8 cellular contexts compared by ENCODE assay signal in genomic region chr1:150578278-150579109, GRCh38. TPM values are rescaled to one million over a fixed set of nuclear protein-coding genes. Genes with fewer than 3 reads are reported as not detected.
A peak's percentile ranks its signal among the peaks of the same experiment; 100 is the strongest.
DNase-seq lines count a peak whose midpoint lies in the region; FAIRE-seq and TF ChIP-seq lines count a peak whose summit lies in the region.

No MANE protein-coding gene starts in this region.

- TF ChIP-seq CTCF in A673 (conservative IDR thresholded peaks at IDR 0.05; ENCODE audit: low read depth, low read length): no peak
- no peak for TF ChIP-seq CTCF in endodermal cell (conservative IDR thresholded peaks at IDR 0.05)
- TF ChIP-seq CTCF in mesothelial cell of epicardium (IDR thresholded peaks at IDR 0.05; ENCODE audit: unreplicated experiment): no peak
- TF ChIP-seq CTCF in GM13977 (IDR thresholded peaks at IDR 0.05; ENCODE audit: extremely low read depth, insufficient read depth, missing control alignments): no peak

- H3K27me3 Mint-ChIP-seq in endodermal cell (ENCODE audit: insufficient read depth) (no peaks in the 10 kb centered on the region), mesothelial cell of epicardium (ENCODE audit: low read depth) (no peaks in the 10 kb centered on the region)

- 0 to 1% methylated on average over 33 to 49 of the region's 49 CpGs for WGBS in endodermal cell (ENCODE audit: insufficient coverage in 1 of 2, insufficient read length in 1 of 2), 2 experiments

- in situ Hi-C loops in GM13977 (cut with MboI; ENCODE audit: low pct_unique_long_range_greater_than_20kb, low sequenced_read_pairs, unreplicated experiment): no loop called here

- BruUV-seq in A673 (replicated peaks; lab: Mats Ljungman, UMichigan): no TSS peak

- H3K27ac Mint-ChIP-seq in endodermal cell (peak overlapping the region; percentile 100), mesothelial cell of epicardium (peak overlapping the region; percentile 98)

- POLR2A ChIA-PET in A673 (lab: Charles Lee; ENCODE audit: low non-redundant PET): interaction anchor here (0.6 to 1.7 kb wide), 7 partner anchors 31 to 665 kb away, joined by 3 to 13 read pairs (median 3); partner anchors contain the start of gene ENSA

- peak overlapping the region; percentile 98 for H3K4me3 Mint-ChIP-seq in endodermal cell
- H3K4me3 Mint-ChIP-seq in mesothelial cell of epicardium: peak overlapping the region; percentile 98

- intact Hi-C loops in A673 (cut with micrococcal nuclease; ENCODE audit: unreplicated experiment): loop anchor here (2.0 kb wide), 2 partner anchors 42 to 50 kb away; partner anchors contain the start of gene ENSA

- H3K4me3 ChIP-seq in A673 (ENCODE audit: low read depth, low read length, poor library complexity, severe bottlenecking) (peak overlapping the region; percentile 90), endodermal cell (ENCODE audit: low read length) (peak overlapping the region; percentile 92)

- H3K4me1 Mint-ChIP-seq in endodermal cell (peaks cover 25% of the 10 kb centered on the region), mesothelial cell of epicardium (peaks cover 45% of the 10 kb centered on the region)

- H3K36me3 Mint-ChIP-seq in endodermal cell (ENCODE audit: low read depth): peaks cover 54% of the 10 kb centered on the region
- H3K36me3 Mint-ChIP-seq in mesothelial cell of epicardium: peaks cover 30% of the 10 kb centered on the region

- DNase-seq in A673 (ENCODE audit: low spot score): peak; percentile 93
- no peak for DNase-seq in GM12891 (ENCODE audit: insufficient read length, low spot score)
- peak; percentile 38 for DNase-seq in NCI-H1694 treated with DMSO at 0.1 percent for 48 hours (lab: John Stamatoyannopoulos, UW)
- DNase-seq in activated CD4-positive, alpha-beta T cell treated with anti-CD3 and anti-CD28 coated beads for 48 hours: peak; percentile 73
- DNase-seq in endodermal cell: peak; percentile 59
- peak in 1 of 2 experiments; percentile 50 for DNase-seq in mesothelial cell of epicardium (ENCODE audit: low spot score in 2 of 2, unreplicated experiment in 2 of 2)
- peak; percentile 86 for DNase-seq in stromal cell of bone marrow (ENCODE audit: low read depth)
- DNase-seq in GM13977 (ENCODE audit: low spot score): no peak

- H3K27ac ChIP-seq in A673 (ENCODE audit: low read depth, low read length, poor library complexity, severe bottlenecking) (peak overlapping the region; percentile 98), endodermal cell (ENCODE audit: low read depth, low read length) (peak overlapping the region; percentile 100)

- H3K9ac ChIP-seq in endodermal cell (ENCODE audit: extremely low read depth, low read length, poor library complexity, severe bottlenecking): peak overlapping the region; percentile 100

- CTCF ChIA-PET in A673 (lab: Charles Lee): interaction anchor here (0.6 to 1.8 kb wide), 5 partner anchors 40 to 349 kb away, joined by 3 to 8 read pairs (median 3); partner anchors contain the start of gene ENSA

- peaks cover 49% of the 10 kb centered on the region for H3K36me3 ChIP-seq in A673 (ENCODE audit: insufficient read depth, low read length, poor library complexity, severe bottlenecking)
- peaks cover 53% of the 10 kb centered on the region for H3K36me3 ChIP-seq in endodermal cell (ENCODE audit: control insufficient read depth, insufficient read depth, low read length)

- H3K4me1 ChIP-seq in A673 (ENCODE audit: insufficient read depth, low read length, poor library complexity, severe bottlenecking) (peaks cover 26% of the 10 kb centered on the region), endodermal cell (ENCODE audit: control insufficient read depth, insufficient read depth, low read length) (peaks cover 6% of the 10 kb centered on the region)

- H3K9me3 Mint-ChIP-seq in endodermal cell (no peaks in the 10 kb centered on the region), mesothelial cell of epicardium (no peaks in the 10 kb centered on the region)

- H3K9me3 ChIP-seq in A673 (ENCODE audit: low read depth, low read length, poor library complexity, severe bottlenecking) (no peaks in the 10 kb centered on the region), endodermal cell (ENCODE audit: control insufficient read depth, low read length) (no peaks in the 10 kb centered on the region)

- peak; percentile 28 for FAIRE-seq in GM12891 (lab: Jason Lieb, UNC)

- TF ChIP-seq POLR2A in GM12891 (IDR thresholded peaks at IDR 0.05; ENCODE audit: low read depth, low read length): peak; percentile 26; the same call in 1 of the 2 replicates

- H3K27me3 ChIP-seq in A673 (replicated peaks; ENCODE audit: insufficient read depth, low read depth, low read length, poor library complexity) (no peaks in the 10 kb centered on the region), endodermal cell (ENCODE audit: control insufficient read depth, insufficient read depth, low read length, poor library complexity, severe bottlenecking) (no peaks in the 10 kb centered on the region)

TF ChIP-seq in GM12891, 5 proteins besides CTCF, POLR2A, EP300 and RAD21:
- TF ChIP-seq POU2F2 (IDR thresholded peaks at IDR 0.05; ENCODE audit: low read depth, low read length) (0 out of 2 replicates have a peak, but pooled peaks have one; percentile 22), POLR2AphosphoS5 (IDR thresholded peaks at IDR 0.05; ENCODE audit: low read depth, low read length) (peak; percentile 55; the same call in 1 of the 2 replicates), SPI1 (IDR thresholded peaks at IDR 0.05; ENCODE audit: low read depth, low read length) (no peak), TAF1 (IDR thresholded peaks at IDR 0.05; ENCODE audit: low read depth, low read length) (0 out of 2 replicates have a peak, but pooled peaks have one; percentile 5), PAX5 (IDR thresholded peaks at IDR 0.05; ENCODE audit: insufficient read depth, low read length, severe bottlenecking) (no peak)

RNA-seq across cellular contexts. Expression of gene MCL1, which starts 0.9 kb away (rescaled TPM):
- total RNA-seq in A673 (2021) (123 and 163 TPM in 2 replicates), endodermal cell (100 to 1,000 TPM; 133 to 173 TPM), mesothelial cell of epicardium (257 to 268 TPM (median 262 TPM) in 3 replicates)
- polyA plus RNA-seq in GM12891 (2012; ENCODE audit: low read depth, missing spikeins): 123 TPM
- polyA plus RNA-seq in endodermal cell (2013, experiment 1 of 2): 132 TPM
- 134 TPM for polyA plus RNA-seq in endodermal cell (2013, experiment 2 of 2)

RNA-seq across cellular contexts. Expression of gene ADAMTSL4, which starts 29.3 kb away (rescaled TPM):
- total RNA-seq in A673 (2021) (0.31 TPM in 1 of 2 replicates, not detected in the other), endodermal cell (1 to 10 TPM; 3.7 to 3.9 TPM), mesothelial cell of epicardium (16.1 to 18.0 TPM (median 16.6 TPM) in 3 replicates)
- 0.06 TPM for polyA plus RNA-seq in GM12891 (2012; ENCODE audit: low read depth, missing spikeins)
- polyA plus RNA-seq in endodermal cell (2013, experiment 1 of 2): 2.9 TPM
- 1.5 TPM for polyA plus RNA-seq in endodermal cell (2013, experiment 2 of 2)

RNA-seq across cellular contexts. Expression of gene ENSA, which starts 50.9 kb away (rescaled TPM):
- total RNA-seq in A673 (2021) (222 and 237 TPM in 2 replicates), endodermal cell (100 to 1,000 TPM; 266 to 364 TPM), mesothelial cell of epicardium (115 to 117 TPM (median 117 TPM) in 3 replicates)
- polyA plus RNA-seq in GM12891 (2012; ENCODE audit: low read depth, missing spikeins): 196 TPM
- 140 TPM for polyA plus RNA-seq in endodermal cell (2013, experiment 1 of 2)
- polyA plus RNA-seq in endodermal cell (2013, experiment 2 of 2): 146 TPM

Comparison
In these comparisons a context has a peak if more than half of its experiments do, and no peak if none do; other contexts are left out.
1. DNase-seq: peak in A673 (single experiment), NCI-H1694 treated with DMSO at 0.1 percent for 48 hours (single experiment), activated CD4-positive, alpha-beta T cell treated with anti-CD3 and anti-CD28 coated beads for 48 hours (single experiment), endodermal cell (single experiment) and stromal cell of bone marrow (single experiment); none in GM12891 (single experiment) and GM13977 (single experiment).